Comparison of ENCODE assay signal across 1 cellular context in the genomic region with DNA sequence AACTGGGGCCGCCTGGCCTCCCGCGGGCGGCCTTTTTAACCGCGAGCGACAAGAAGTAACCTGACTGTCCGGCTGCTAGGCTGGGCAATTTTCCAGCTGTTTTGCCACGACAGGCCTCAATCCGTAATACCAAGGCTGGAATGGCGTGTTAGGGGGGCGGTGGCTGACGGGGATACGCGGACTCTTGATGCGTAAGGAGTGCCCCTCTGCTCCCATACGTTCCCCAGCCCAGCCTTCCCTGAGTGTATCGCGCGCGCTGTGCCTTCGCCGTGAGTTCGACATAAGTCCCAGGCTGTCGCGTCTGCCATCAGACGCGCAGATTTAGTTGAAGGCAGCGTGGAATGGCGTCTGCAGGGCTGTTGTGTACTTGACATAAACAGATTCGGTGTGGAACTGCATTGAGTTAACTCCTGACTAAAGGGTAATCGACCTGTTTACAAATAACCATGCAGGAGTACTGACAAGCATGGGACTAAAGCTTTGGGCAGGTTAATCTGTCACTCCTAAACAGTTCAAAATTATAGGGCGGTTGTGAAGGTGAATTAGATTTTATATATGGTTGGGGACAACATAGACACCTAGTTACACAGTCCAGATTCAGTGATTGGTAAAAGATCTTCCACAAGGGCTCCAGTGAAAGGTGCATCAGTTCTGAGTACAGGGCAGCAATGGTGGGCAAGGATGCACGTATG.
TF ChIP-seq lines count a peak whose summit lies in the region.

No MANE protein-coding gene starts in this region.

TF ChIP-seq in HepG2, 621 proteins besides CTCF, POLR2A, EP300 and RAD21 (continued from another document and continues in another):
- TF ChIP-seq, protein P1, sequence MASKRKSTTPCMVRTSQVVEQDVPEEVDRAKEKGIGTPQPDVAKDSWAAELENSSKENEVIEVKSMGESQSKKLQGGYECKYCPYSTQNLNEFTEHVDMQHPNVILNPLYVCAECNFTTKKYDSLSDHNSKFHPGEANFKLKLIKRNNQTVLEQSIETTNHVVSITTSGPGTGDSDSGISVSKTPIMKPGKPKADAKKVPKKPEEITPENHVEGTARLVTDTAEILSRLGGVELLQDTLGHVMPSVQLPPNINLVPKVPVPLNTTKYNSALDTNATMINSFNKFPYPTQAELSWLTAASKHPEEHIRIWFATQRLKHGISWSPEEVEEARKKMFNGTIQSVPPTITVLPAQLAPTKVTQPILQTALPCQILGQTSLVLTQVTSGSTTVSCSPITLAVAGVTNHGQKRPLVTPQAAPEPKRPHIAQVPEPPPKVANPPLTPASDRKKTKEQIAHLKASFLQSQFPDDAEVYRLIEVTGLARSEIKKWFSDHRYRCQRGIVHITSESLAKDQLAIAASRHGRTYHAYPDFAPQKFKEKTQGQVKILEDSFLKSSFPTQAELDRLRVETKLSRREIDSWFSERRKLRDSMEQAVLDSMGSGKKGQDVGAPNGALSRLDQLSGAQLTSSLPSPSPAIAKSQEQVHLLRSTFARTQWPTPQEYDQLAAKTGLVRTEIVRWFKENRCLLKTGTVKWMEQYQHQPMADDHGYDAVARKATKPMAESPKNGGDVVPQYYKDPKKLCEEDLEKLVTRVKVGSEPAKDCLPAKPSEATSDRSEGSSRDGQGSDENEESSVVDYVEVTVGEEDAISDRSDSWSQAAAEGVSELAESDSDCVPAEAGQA (IDR thresholded peaks at IDR 0.05; ENCODE audit: low read depth) = peak; percentile 61; the same call in 1 of the 2 replicates
- TF ChIP-seq, protein P1 (CRISPR knock-in tag; IDR thresholded peaks at IDR 0.05; ENCODE audit: borderline replicate concordance) = no peak
- no peak for TF ChIP-seq ZNF12 (CRISPR knock-in tag; IDR thresholded peaks at IDR 0.05)
- TF ChIP-seq GMEB2 (CRISPR knock-in tag; IDR thresholded peaks at IDR 0.05; ENCODE audit: low read depth) = no peak
- TF ChIP-seq ZBTB7B (CRISPR knock-in tag; IDR thresholded peaks at IDR 0.05) = no peak
- peak; percentile 75; the same call in 1 of the 2 replicates for TF ChIP-seq ZNF337 (CRISPR knock-in tag; IDR thresholded peaks at IDR 0.05; ENCODE audit: borderline replicate concordance, low read depth)
- TF ChIP-seq ZSCAN25 (CRISPR knock-in tag; IDR thresholded peaks at IDR 0.05) = peak; percentile 57; the same call in 1 of the 2 replicates
- no peak; the same call in 1 of the 2 replicates for TF ChIP-seq DNMT1 (CRISPR knock-in tag; IDR thresholded peaks at IDR 0.05)
- peak; percentile 80 for TF ChIP-seq ZNF589 (CRISPR knock-in tag; conservative IDR thresholded peaks at IDR 0.05)
- TF ChIP-seq ZNF710 (CRISPR knock-in tag; IDR thresholded peaks at IDR 0.05; ENCODE audit: borderline replicate concordance) = no peak
- no peak for TF ChIP-seq TEAD3 (CRISPR knock-in tag; optimal IDR thresholded peaks at IDR 0.05; ENCODE audit: borderline replicate concordance)
- 0 out of 2 replicates have a peak, but pooled peaks have one; percentile 7 for TF ChIP-seq CREM (IDR thresholded peaks at IDR 0.05)
- no peak for TF ChIP-seq CREM (CRISPR knock-in tag; IDR thresholded peaks at IDR 0.05)
- no peak for TF ChIP-seq ZNF7 (CRISPR knock-in tag; IDR thresholded peaks at IDR 0.05)
- TF ChIP-seq SPEN (CRISPR knock-in tag; IDR thresholded peaks at IDR 0.05; ENCODE audit: low read depth) = no peak
- TF ChIP-seq ZFP62 (CRISPR knock-in tag; IDR thresholded peaks at IDR 0.05) = no peak
- peak; percentile 28; the same call in 1 of the 2 replicates for TF ChIP-seq ZNF329 (CRISPR knock-in tag; IDR thresholded peaks at IDR 0.05; ENCODE audit: low read depth)
- no peak for TF ChIP-seq MXD3 (CRISPR knock-in tag; IDR thresholded peaks at IDR 0.05)
- no peak for TF ChIP-seq NFE2L2 (IDR thresholded peaks at IDR 0.05; ENCODE audit: low read length)
- no peak for TF ChIP-seq MYC (CRISPR knock-in tag; IDR thresholded peaks at IDR 0.05; ENCODE audit: borderline replicate concordance)
- TF ChIP-seq IRF2 (CRISPR knock-in tag; IDR thresholded peaks at IDR 0.05) = no peak; the same call in 1 of the 2 replicates
- no peak; the same call in 1 of the 2 replicates for TF ChIP-seq FOXC1 (CRISPR knock-in tag; IDR thresholded peaks at IDR 0.05; ENCODE audit: borderline replicate concordance)
- TF ChIP-seq, protein P2, sequence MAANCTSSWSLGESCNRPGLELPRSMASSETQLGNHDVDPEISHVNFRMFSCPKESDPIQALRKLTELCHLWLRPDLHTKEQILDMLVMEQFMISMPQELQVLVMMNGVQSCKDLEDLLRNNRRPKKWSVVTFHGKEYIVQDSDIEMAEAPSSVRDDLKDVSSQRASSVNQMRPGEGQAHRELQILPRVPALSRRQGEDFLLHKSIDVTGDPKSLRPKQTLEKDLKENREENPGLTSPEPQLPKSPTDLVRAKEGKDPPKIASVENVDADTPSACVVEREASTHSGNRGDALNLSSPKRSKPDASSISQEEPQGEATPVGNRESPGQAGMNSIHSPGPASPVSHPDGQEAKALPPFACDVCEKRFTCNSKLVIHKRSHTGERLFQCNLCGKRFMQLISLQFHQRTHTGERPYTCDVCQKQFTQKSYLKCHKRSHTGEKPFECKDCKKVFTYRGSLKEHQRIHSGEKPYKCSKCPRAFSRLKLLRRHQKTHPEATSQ (CRISPR knock-in tag; IDR thresholded peaks at IDR 0.05; ENCODE audit: borderline replicate concordance) = peak; percentile 53
- TF ChIP-seq MAX (IDR thresholded peaks at IDR 0.05) = peak; percentile 13; the same call in 1 of the 2 replicates
- no peak for TF ChIP-seq ZNF782 (CRISPR knock-in tag; IDR thresholded peaks at IDR 0.05; ENCODE audit: borderline replicate concordance)
- TF ChIP-seq ZNF598 (CRISPR knock-in tag; IDR thresholded peaks at IDR 0.05; ENCODE audit: borderline replicate concordance) = no peak
- 0 out of 2 replicates have a peak, but pooled peaks have one; percentile 21 for TF ChIP-seq ZNF34 (CRISPR knock-in tag; IDR thresholded peaks at IDR 0.05; ENCODE audit: borderline replicate concordance)
- no peak for TF ChIP-seq SUZ12 (IDR thresholded peaks at IDR 0.05; ENCODE audit: low read depth, low read length)
- TF ChIP-seq, protein P3, sequence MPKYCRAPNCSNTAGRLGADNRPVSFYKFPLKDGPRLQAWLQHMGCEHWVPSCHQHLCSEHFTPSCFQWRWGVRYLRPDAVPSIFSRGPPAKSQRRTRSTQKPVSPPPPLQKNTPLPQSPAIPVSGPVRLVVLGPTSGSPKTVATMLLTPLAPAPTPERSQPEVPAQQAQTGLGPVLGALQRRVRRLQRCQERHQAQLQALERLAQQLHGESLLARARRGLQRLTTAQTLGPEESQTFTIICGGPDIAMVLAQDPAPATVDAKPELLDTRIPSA (CRISPR knock-in tag; IDR thresholded peaks at IDR 0.05; ENCODE audit: borderline replicate concordance) = no peak
- TF ChIP-seq TMF1 (CRISPR knock-in tag; IDR thresholded peaks at IDR 0.05; ENCODE audit: low read depth) = no peak; the same call in 1 of the 2 replicates
- peak; percentile 71; the same call in 1 of the 2 replicates for TF ChIP-seq ZFP36L1 (CRISPR knock-in tag; IDR thresholded peaks at IDR 0.05)
- no peak for TF ChIP-seq ZNF441 (CRISPR knock-in tag; IDR thresholded peaks at IDR 0.05; ENCODE audit: borderline replicate concordance)
- TF ChIP-seq NPAS2 (CRISPR knock-in tag; IDR thresholded peaks at IDR 0.05; ENCODE audit: borderline replicate concordance) = no peak
- no peak for TF ChIP-seq DDIT3 (CRISPR knock-in tag; IDR thresholded peaks at IDR 0.05)
- no peak for TF ChIP-seq ZNF296 (CRISPR knock-in tag; conservative IDR thresholded peaks at IDR 0.05)
- TF ChIP-seq CBX5 (CRISPR knock-in tag; IDR thresholded peaks at IDR 0.05; ENCODE audit: borderline replicate concordance) = no peak
- peak; percentile 27; the same call in 1 of the 2 replicates for TF ChIP-seq ETV5 (CRISPR knock-in tag; IDR thresholded peaks at IDR 0.05; ENCODE audit: borderline replicate concordance)
- TF ChIP-seq HNRNPK (IDR thresholded peaks at IDR 0.05; ENCODE audit: low read depth, low read length, poor library complexity, severe bottlenecking) = no peak
- TF ChIP-seq PHF5A (CRISPR knock-in tag; IDR thresholded peaks at IDR 0.05; ENCODE audit: low read depth, unreplicated experiment) = peak; percentile 83
- TF ChIP-seq FLYWCH1 (CRISPR knock-in tag; IDR thresholded peaks at IDR 0.05) = 0 out of 2 replicates have a peak, but pooled peaks have one; percentile 74
- TF ChIP-seq ZBTB42 (CRISPR knock-in tag; IDR thresholded peaks at IDR 0.05) = no peak
- no peak for TF ChIP-seq ZNF577 (CRISPR knock-in tag; IDR thresholded peaks at IDR 0.05; ENCODE audit: borderline replicate concordance, low read depth)
- TF ChIP-seq SETDB1 (CRISPR knock-in tag; IDR thresholded peaks at IDR 0.05; ENCODE audit: borderline replicate concordance) = no peak
- 0 out of 2 replicates have a peak, but pooled peaks have one; percentile 7 for TF ChIP-seq ZNF678 (CRISPR knock-in tag; IDR thresholded peaks at IDR 0.05)
- TF ChIP-seq KLF15 (CRISPR knock-in tag; IDR thresholded peaks at IDR 0.05; ENCODE audit: borderline replicate concordance) = no peak
- no peak; the same call in 1 of the 2 replicates for TF ChIP-seq MED13 (CRISPR knock-in tag; IDR thresholded peaks at IDR 0.05)
- no peak for TF ChIP-seq SKI (IDR thresholded peaks at IDR 0.05; ENCODE audit: partially characterized antibody)
- TF ChIP-seq ZNF20 (CRISPR knock-in tag; IDR thresholded peaks at IDR 0.05) = no peak
- TF ChIP-seq ZNF468 (CRISPR knock-in tag; IDR thresholded peaks at IDR 0.05) = no peak
- 0 out of 2 replicates have a peak, but pooled peaks have one; percentile 49 for TF ChIP-seq PRMT3 (CRISPR knock-in tag; IDR thresholded peaks at IDR 0.05; ENCODE audit: borderline replicate concordance, low read depth)
- TF ChIP-seq SALL2 (CRISPR knock-in tag; IDR thresholded peaks at IDR 0.05) = no peak
- peak; percentile 35; the same call in 1 of the 2 replicates for TF ChIP-seq ZBTB26 (CRISPR knock-in tag; IDR thresholded peaks at IDR 0.05; ENCODE audit: borderline replicate concordance)
- no peak for TF ChIP-seq RELA (CRISPR knock-in tag; IDR thresholded peaks at IDR 0.05)
- TF ChIP-seq BCL6 (CRISPR knock-in tag; IDR thresholded peaks at IDR 0.05) = no peak
- TF ChIP-seq MAF1 (CRISPR knock-in tag; IDR thresholded peaks at IDR 0.05; ENCODE audit: borderline replicate concordance) = no peak
- TF ChIP-seq ZNF430 (CRISPR knock-in tag; IDR thresholded peaks at IDR 0.05) = peak; percentile 57; the same call in 1 of the 2 replicates
- TF ChIP-seq ZNF614 (CRISPR knock-in tag; IDR thresholded peaks at IDR 0.05; ENCODE audit: borderline replicate concordance) = no peak
